1 cellular context compared by ENCODE assay signal in the genomic region with DNA sequence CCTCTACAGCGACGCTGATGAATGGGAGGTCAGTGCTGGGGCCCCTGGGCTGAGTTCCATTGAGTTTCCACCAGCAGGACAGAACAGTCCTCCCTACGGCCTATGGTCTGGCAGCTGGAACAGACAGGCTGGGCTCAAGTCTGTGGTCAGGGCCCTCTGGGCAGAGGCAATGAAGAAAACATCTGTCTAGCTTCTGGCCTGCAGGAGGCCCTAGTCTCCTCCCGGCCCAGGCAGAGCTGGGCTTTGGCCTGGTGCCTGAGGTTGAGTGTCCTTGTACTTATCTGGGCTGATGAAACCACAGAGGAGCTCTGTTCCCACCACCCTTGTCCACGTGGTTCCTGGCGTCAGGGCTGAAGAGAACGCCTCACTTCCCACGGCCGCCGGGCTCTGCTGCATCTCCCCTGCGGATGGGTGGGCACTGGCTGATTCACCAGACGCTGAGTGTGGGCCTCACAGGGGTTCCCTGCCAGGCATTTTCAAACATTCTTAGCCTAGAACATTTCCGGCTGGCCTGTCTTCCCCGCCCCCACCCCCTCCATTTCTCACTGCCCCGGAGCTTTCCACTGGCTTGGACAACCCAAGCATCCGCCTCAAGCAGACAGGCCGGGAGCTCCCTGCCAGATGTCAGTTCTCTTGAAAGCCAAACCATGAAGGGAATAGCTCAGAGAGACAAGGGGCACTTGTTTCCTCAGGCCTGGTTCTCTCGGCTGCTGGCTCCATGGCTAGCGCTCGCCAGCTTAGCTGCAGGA.
A peak's percentile ranks its signal among the peaks of the same experiment; 100 is the strongest.
TF ChIP-seq lines count a peak whose summit lies in the region.

No MANE protein-coding gene starts in this region.

TF ChIP-seq in HepG2, 621 proteins besides CTCF, POLR2A, EP300 and RAD21 (continued from another document and continues in another):
- TF ChIP-seq, protein P1, sequence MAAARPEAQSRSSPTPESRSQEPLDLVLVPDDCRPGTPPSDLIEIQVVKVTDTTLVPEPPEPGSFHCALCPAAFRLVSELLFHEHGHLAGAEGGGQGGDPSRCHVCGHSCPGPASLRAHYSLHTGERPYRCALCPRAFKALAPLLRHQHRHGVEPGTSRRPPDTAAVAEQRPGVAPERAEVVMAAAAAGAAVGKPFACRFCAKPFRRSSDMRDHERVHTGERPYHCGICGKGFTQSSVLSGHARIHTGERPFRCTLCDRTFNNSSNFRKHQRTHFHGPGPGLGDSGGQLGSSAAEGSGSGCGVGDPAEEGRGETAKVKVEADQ (CRISPR knock-in tag; IDR thresholded peaks at IDR 0.05; ENCODE audit: borderline replicate concordance), result no peak
- TF ChIP-seq BRCA1 (CRISPR knock-in tag; IDR thresholded peaks at IDR 0.05), result no peak; the same call in 1 of the 2 replicates
- TF ChIP-seq, protein P2, sequence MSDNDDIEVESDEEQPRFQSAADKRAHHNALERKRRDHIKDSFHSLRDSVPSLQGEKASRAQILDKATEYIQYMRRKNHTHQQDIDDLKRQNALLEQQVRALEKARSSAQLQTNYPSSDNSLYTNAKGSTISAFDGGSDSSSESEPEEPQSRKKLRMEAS (IDR thresholded peaks at IDR 0.05), result peak; percentile 97
- TF ChIP-seq, protein P3, sequence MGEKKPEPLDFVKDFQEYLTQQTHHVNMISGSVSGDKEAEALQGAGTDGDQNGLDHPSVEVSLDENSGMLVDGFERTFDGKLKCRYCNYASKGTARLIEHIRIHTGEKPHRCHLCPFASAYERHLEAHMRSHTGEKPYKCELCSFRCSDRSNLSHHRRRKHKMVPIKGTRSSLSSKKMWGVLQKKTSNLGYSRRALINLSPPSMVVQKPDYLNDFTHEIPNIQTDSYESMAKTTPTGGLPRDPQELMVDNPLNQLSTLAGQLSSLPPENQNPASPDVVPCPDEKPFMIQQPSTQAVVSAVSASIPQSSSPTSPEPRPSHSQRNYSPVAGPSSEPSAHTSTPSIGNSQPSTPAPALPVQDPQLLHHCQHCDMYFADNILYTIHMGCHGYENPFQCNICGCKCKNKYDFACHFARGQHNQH (CRISPR knock-in tag; IDR thresholded peaks at IDR 0.05), result peak; percentile 57; the same call in 1 of the 2 replicates
- no peak; the same call in 1 of the 2 replicates for TF ChIP-seq ZNF747 (CRISPR knock-in tag; IDR thresholded peaks at IDR 0.05; ENCODE audit: borderline replicate concordance)
- TF ChIP-seq, protein P4, sequence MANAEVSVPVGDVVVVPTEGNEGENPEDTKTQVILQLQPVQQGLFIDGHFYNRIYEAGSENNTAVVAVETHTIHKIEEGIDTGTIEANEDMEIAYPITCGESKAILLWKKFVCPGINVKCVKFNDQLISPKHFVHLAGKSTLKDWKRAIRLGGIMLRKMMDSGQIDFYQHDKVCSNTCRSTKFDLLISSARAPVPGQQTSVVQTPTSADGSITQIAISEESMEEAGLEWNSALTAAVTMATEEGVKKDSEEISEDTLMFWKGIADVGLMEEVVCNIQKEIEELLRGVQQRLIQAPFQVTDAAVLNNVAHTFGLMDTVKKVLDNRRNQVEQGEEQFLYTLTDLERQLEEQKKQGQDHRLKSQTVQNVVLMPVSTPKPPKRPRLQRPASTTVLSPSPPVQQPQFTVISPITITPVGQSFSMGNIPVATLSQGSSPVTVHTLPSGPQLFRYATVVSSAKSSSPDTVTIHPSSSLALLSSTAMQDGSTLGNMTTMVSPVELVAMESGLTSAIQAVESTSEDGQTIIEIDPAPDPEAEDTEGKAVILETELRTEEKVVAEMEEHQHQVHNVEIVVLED (CRISPR knock-in tag; IDR thresholded peaks at IDR 0.05; ENCODE audit: borderline replicate concordance), result no peak; the same call in 1 of the 2 replicates
- TF ChIP-seq HOXA5 (CRISPR knock-in tag; IDR thresholded peaks at IDR 0.05), result no peak
- 0 out of 2 replicates have a peak, but pooled peaks have one; percentile 55 for TF ChIP-seq ZNF543 (CRISPR knock-in tag; IDR thresholded peaks at IDR 0.05)
- TF ChIP-seq FOXO1 (CRISPR knock-in tag; IDR thresholded peaks at IDR 0.05), result peak; percentile 35; the same call in 1 of the 2 replicates
- TF ChIP-seq IRF2 (CRISPR knock-in tag; IDR thresholded peaks at IDR 0.05), result peak; percentile 68
- 0 out of 2 replicates have a peak, but pooled peaks have one; percentile 66 for TF ChIP-seq ZMYM3 (CRISPR knock-in tag; IDR thresholded peaks at IDR 0.05)
- TF ChIP-seq, protein P5, sequence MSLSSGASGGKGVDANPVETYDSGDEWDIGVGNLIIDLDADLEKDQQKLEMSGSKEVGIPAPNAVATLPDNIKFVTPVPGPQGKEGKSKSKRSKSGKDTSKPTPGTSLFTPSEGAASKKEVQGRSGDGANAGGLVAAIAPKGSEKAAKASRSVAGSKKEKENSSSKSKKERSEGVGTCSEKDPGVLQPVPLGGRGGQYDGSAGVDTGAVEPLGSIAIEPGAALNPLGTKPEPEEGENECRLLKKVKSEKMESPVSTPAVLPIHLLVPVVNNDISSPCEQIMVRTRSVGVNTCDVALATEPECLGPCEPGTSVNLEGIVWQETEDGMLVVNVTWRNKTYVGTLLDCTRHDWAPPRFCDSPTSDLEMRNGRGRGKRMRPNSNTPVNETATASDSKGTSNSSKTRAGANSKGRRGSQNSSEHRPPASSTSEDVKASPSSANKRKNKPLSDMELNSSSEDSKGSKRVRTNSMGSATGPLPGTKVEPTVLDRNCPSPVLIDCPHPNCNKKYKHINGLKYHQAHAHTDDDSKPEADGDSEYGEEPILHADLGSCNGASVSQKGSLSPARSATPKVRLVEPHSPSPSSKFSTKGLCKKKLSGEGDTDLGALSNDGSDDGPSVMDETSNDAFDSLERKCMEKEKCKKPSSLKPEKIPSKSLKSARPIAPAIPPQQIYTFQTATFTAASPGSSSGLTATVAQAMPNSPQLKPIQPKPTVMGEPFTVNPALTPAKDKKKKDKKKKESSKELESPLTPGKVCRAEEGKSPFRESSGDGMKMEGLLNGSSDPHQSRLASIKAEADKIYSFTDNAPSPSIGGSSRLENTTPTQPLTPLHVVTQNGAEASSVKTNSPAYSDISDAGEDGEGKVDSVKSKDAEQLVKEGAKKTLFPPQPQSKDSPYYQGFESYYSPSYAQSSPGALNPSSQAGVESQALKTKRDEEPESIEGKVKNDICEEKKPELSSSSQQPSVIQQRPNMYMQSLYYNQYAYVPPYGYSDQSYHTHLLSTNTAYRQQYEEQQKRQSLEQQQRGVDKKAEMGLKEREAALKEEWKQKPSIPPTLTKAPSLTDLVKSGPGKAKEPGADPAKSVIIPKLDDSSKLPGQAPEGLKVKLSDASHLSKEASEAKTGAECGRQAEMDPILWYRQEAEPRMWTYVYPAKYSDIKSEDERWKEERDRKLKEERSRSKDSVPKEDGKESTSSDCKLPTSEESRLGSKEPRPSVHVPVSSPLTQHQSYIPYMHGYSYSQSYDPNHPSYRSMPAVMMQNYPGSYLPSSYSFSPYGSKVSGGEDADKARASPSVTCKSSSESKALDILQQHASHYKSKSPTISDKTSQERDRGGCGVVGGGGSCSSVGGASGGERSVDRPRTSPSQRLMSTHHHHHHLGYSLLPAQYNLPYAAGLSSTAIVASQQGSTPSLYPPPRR (CRISPR knock-in tag; IDR thresholded peaks at IDR 0.05; ENCODE audit: borderline replicate concordance), result 0 out of 2 replicates have a peak, but pooled peaks have one; percentile 54
- TF ChIP-seq ZSCAN31 (CRISPR knock-in tag; IDR thresholded peaks at IDR 0.05; ENCODE audit: low read depth), result peak; percentile 78; the same call in 1 of the 2 replicates
- TF ChIP-seq ASH2L (IDR thresholded peaks at IDR 0.05; ENCODE audit: insufficient read length, low read depth, low read length), result no peak
- 0 out of 2 replicates have a peak, but pooled peaks have one; percentile 54 for TF ChIP-seq RBFOX2 (IDR thresholded peaks at IDR 0.05; ENCODE audit: low read depth, low read length)
- TF ChIP-seq, protein P6, sequence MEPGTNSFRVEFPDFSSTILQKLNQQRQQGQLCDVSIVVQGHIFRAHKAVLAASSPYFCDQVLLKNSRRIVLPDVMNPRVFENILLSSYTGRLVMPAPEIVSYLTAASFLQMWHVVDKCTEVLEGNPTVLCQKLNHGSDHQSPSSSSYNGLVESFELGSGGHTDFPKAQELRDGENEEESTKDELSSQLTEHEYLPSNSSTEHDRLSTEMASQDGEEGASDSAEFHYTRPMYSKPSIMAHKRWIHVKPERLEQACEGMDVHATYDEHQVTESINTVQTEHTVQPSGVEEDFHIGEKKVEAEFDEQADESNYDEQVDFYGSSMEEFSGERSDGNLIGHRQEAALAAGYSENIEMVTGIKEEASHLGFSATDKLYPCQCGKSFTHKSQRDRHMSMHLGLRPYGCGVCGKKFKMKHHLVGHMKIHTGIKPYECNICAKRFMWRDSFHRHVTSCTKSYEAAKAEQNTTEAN (CRISPR knock-in tag; conservative IDR thresholded peaks at IDR 0.05), result peak; percentile 83
- peak; percentile 79; the same call in 1 of the 2 replicates for TF ChIP-seq ZNF776 (CRISPR knock-in tag; IDR thresholded peaks at IDR 0.05)
- TF ChIP-seq, protein P7, sequence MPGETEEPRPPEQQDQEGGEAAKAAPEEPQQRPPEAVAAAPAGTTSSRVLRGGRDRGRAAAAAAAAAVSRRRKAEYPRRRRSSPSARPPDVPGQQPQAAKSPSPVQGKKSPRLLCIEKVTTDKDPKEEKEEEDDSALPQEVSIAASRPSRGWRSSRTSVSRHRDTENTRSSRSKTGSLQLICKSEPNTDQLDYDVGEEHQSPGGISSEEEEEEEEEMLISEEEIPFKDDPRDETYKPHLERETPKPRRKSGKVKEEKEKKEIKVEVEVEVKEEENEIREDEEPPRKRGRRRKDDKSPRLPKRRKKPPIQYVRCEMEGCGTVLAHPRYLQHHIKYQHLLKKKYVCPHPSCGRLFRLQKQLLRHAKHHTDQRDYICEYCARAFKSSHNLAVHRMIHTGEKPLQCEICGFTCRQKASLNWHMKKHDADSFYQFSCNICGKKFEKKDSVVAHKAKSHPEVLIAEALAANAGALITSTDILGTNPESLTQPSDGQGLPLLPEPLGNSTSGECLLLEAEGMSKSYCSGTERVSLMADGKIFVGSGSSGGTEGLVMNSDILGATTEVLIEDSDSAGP (CRISPR knock-in tag; IDR thresholded peaks at IDR 0.05; ENCODE audit: borderline replicate concordance), result peak; percentile 50; the same call in 1 of the 2 replicates
- no peak for TF ChIP-seq RORA (CRISPR knock-in tag; IDR thresholded peaks at IDR 0.05)
- TF ChIP-seq ZNF292 (CRISPR knock-in tag; IDR thresholded peaks at IDR 0.05; ENCODE audit: borderline replicate concordance, low read depth), result peak; percentile 23; the same call in 1 of the 2 replicates
- no peak for TF ChIP-seq ZNF83 (CRISPR knock-in tag; IDR thresholded peaks at IDR 0.05; ENCODE audit: borderline replicate concordance)
- TF ChIP-seq PCBP1 (IDR thresholded peaks at IDR 0.05; ENCODE audit: borderline replicate concordance, low read depth, low read length), result no peak
- TF ChIP-seq MTA1 (CRISPR knock-in tag; IDR thresholded peaks at IDR 0.05; ENCODE audit: borderline replicate concordance), result peak; percentile 32; the same call in 1 of the 2 replicates
- peak; percentile 25; the same call in 1 of the 2 replicates for TF ChIP-seq RAD51 (IDR thresholded peaks at IDR 0.05; ENCODE audit: borderline replicate concordance)
- TF ChIP-seq, protein P8, sequence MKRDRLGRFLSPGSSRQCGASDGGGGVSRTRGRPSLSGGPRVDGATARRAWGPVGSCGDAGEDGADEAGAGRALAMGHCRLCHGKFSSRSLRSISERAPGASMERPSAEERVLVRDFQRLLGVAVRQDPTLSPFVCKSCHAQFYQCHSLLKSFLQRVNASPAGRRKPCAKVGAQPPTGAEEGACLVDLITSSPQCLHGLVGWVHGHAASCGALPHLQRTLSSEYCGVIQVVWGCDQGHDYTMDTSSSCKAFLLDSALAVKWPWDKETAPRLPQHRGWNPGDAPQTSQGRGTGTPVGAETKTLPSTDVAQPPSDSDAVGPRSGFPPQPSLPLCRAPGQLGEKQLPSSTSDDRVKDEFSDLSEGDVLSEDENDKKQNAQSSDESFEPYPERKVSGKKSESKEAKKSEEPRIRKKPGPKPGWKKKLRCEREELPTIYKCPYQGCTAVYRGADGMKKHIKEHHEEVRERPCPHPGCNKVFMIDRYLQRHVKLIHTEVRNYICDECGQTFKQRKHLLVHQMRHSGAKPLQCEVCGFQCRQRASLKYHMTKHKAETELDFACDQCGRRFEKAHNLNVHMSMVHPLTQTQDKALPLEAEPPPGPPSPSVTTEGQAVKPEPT (CRISPR knock-in tag; IDR thresholded peaks at IDR 0.05; ENCODE audit: low read depth), result no peak
- TF ChIP-seq NONO (IDR thresholded peaks at IDR 0.05), result no peak
- TF ChIP-seq NONO (CRISPR knock-in tag; conservative IDR thresholded peaks at IDR 0.05), result peak; percentile 64; the same call in 1 of the 2 replicates
- 0 out of 2 replicates have a peak, but pooled peaks have one; percentile 72 for TF ChIP-seq ZNF343 (CRISPR knock-in tag; IDR thresholded peaks at IDR 0.05)
- TF ChIP-seq, protein P9, sequence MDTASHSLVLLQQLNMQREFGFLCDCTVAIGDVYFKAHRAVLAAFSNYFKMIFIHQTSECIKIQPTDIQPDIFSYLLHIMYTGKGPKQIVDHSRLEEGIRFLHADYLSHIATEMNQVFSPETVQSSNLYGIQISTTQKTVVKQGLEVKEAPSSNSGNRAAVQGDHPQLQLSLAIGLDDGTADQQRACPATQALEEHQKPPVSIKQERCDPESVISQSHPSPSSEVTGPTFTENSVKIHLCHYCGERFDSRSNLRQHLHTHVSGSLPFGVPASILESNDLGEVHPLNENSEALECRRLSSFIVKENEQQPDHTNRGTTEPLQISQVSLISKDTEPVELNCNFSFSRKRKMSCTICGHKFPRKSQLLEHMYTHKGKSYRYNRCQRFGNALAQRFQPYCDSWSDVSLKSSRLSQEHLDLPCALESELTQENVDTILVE (CRISPR knock-in tag; IDR thresholded peaks at IDR 0.05), result 0 out of 2 replicates have a peak, but pooled peaks have one; percentile 67
- TF ChIP-seq U2AF1 (optimal IDR thresholded peaks at IDR 0.05; ENCODE audit: low read depth, low read length), result peak; percentile 68
- TF ChIP-seq, protein P10, sequence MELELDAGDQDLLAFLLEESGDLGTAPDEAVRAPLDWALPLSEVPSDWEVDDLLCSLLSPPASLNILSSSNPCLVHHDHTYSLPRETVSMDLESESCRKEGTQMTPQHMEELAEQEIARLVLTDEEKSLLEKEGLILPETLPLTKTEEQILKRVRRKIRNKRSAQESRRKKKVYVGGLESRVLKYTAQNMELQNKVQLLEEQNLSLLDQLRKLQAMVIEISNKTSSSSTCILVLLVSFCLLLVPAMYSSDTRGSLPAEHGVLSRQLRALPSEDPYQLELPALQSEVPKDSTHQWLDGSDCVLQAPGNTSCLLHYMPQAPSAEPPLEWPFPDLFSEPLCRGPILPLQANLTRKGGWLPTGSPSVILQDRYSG (CRISPR knock-in tag; IDR thresholded peaks at IDR 0.05), result no peak
- TF ChIP-seq MED1 (CRISPR knock-in tag; IDR thresholded peaks at IDR 0.05), result peak; percentile 92
- TF ChIP-seq, protein P11, sequence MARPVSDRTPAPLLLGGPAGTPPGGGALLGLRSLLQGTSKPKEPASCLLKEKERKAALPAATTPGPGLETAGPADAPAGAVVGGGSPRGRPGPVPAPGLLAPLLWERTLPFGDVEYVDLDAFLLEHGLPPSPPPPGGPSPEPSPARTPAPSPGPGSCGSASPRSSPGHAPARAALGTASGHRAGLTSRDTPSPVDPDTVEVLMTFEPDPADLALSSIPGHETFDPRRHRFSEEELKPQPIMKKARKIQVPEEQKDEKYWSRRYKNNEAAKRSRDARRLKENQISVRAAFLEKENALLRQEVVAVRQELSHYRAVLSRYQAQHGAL (CRISPR knock-in tag; IDR thresholded peaks at IDR 0.05; ENCODE audit: not compliant biosample characterization), result no peak
- peak; percentile 85 for TF ChIP-seq FOXC1 (CRISPR knock-in tag; IDR thresholded peaks at IDR 0.05; ENCODE audit: borderline replicate concordance)
- TF ChIP-seq ZNF615 (CRISPR knock-in tag; IDR thresholded peaks at IDR 0.05; ENCODE audit: borderline replicate concordance), result no peak
- peak in 1 of 2 experiments; percentile 36; a peak in 1 of 4 replicates for TF ChIP-seq NR2F1 (CRISPR knock-in tag; IDR thresholded peaks at IDR 0.05)
- TF ChIP-seq XRCC5 (optimal IDR thresholded peaks at IDR 0.05; ENCODE audit: low read length), result peak; percentile 10
